ENCODE assay signal across 8 cellular contexts in genomic region chr3:46926871-46927717, GRCh38. TPM values are rescaled to one million over a fixed set of nuclear protein-coding genes. Genes with fewer than 3 reads are reported as not detected.
DNase-seq lines count a peak whose midpoint lies in the region; ATAC-seq, FAIRE-seq and TF ChIP-seq lines count a peak whose summit lies in the region.

No MANE protein-coding gene starts in this region.

- peaks cover 32% of the 10 kb centered on the region for H4K20me1 ChIP-seq in HepG2 (ENCODE audit: insufficient read depth, low read length)
- H4K20me1 ChIP-seq in SK-N-SH (ENCODE audit: insufficient read depth): peaks cover 7% of the 10 kb centered on the region; the same call in 1 of the 2 replicates

- ATAC-seq in left cardiac atrium (no peak), HG03039 (IDR thresholded peaks at IDR 0.05; ENCODE audit: unreplicated experiment) (peak; percentile 45), T-helper 17 cell (peak; percentile 65), HepG2 (no peak)

- CTCF ChIA-PET in HepG2 (lab: Yijun Ruan, JAX; ENCODE audit: low intra/inter-chr PET ratio, low total read pairs): no interaction called here
- CTCF ChIA-PET in SK-N-SH (lab: Yijun Ruan, JAX): interaction anchor here (1.2 to 4.2 kb wide), 4 partner anchors 18 to 222 kb away, joined by 3 to 18 read pairs (median 4); no protein-coding TSS in a partner anchor

- POLR2A ChIA-PET in HepG2 (lab: Yijun Ruan, JAX): no interaction called here
- POLR2A ChIA-PET in SK-N-SH (lab: Yijun Ruan, JAX): no interaction called here

- H3K4me3 ChIP-seq in HepG2 (replicated peaks in 1 of 3; ENCODE audit: insufficient read depth in 1 of 3, low read depth in 2 of 3, low read length in 3 of 3): no peak overlapping the region
- H3K4me3 ChIP-seq in SK-N-SH (ENCODE audit: low read depth in 2 of 2, low read length in 1 of 2): no peak overlapping the region

- H3K79me2 ChIP-seq in HepG2 (ENCODE audit: insufficient read depth, low read length) (peaks cover 26% of the 10 kb centered on the region), SK-N-SH (ENCODE audit: insufficient read depth) (peaks cover 47% of the 10 kb centered on the region)

- TF ChIP-seq EP300 in HepG2 (IDR thresholded peaks at IDR 0.05; ENCODE audit: low read depth in 2 of 2, low read length in 2 of 2): no peak
- no peak for TF ChIP-seq EP300 in HepG2 (CRISPR knock-in tag; IDR thresholded peaks at IDR 0.05; ENCODE audit: borderline replicate concordance)
- TF ChIP-seq EP300 in SK-N-SH (IDR thresholded peaks at IDR 0.05; ENCODE audit: borderline replicate concordance in 1 of 2, low read depth in 1 of 2, low read length in 1 of 2): no peak

- H2AFZ ChIP-seq in HepG2 (ENCODE audit: low read length) (no peak overlapping the region), SK-N-SH (ENCODE audit: low read depth) (no peak overlapping the region)

- TF ChIP-seq RAD21 in HepG2 (CRISPR knock-in tag; IDR thresholded peaks at IDR 0.05): no peak
- TF ChIP-seq RAD21 in SK-N-SH (IDR thresholded peaks at IDR 0.05; ENCODE audit: low read length): no peak

- H3K4me3 Mint-ChIP-seq in T-helper 17 cell: peak overlapping the region; percentile 76

- TF ChIP-seq CTCF in HepG2 (CRISPR knock-in tag; IDR thresholded peaks at IDR 0.05) (no peak), SK-N-SH (IDR thresholded peaks at IDR 0.05) (no peak)

- H3K9me2 ChIP-seq in SK-N-SH: no peaks in the 10 kb centered on the region

- H3K4me1 Mint-ChIP-seq in T-helper 17 cell: peaks cover 46% of the 10 kb centered on the region

- H3K36me3 ChIP-seq in HepG2 (replicated peaks in 1 of 2; ENCODE audit: control insufficient read depth in 1 of 2, insufficient read depth in 2 of 2, low read length in 2 of 2) (peaks cover 37 to 68% of the 10 kb centered on the region in 2 experiments), SK-N-SH (replicated peaks in 1 of 2; ENCODE audit: control insufficient read depth in 1 of 2, insufficient read depth in 2 of 2, low read length in 1 of 2) (peaks cover 35 to 54% of the 10 kb centered on the region in 2 experiments)

- no peaks in the 10 kb centered on the region for H3F3A ChIP-seq in SK-N-SH (replicated peaks; ENCODE audit: insufficient read depth)

- H3K27me3 ChIP-seq in HepG2 (ENCODE audit: control insufficient read depth in 1 of 2, insufficient read depth in 2 of 2, low read length in 2 of 2) (no peaks in the 10 kb centered on the region), SK-N-SH (ENCODE audit: insufficient read depth) (no peaks in the 10 kb centered on the region)

- H3K9me3 ChIP-seq in T-helper 17 cell (ENCODE audit: control insufficient read depth, low read length, poor library complexity, severe bottlenecking) (no peaks in the 10 kb centered on the region), HepG2 (ENCODE audit: low read length) (no peaks in the 10 kb centered on the region), SK-N-SH (no peaks in the 10 kb centered on the region)

- TF ChIP-seq POLR2A in HepG2 (IDR thresholded peaks at IDR 0.05; ENCODE audit: insufficient read depth in 1 of 2, low read depth in 2 of 2, low read length in 2 of 2): no peak

- H3K4me2 ChIP-seq in HepG2 (ENCODE audit: low read depth, low read length) (no peak overlapping the region), SK-N-SH (no peak overlapping the region)

- H3K9ac ChIP-seq in HepG2 (ENCODE audit: insufficient read depth, low read depth, low read length): no peak overlapping the region
- no peak overlapping the region for H3K9ac ChIP-seq in SK-N-SH

- peaks cover 6% of the 10 kb centered on the region for H3K36me3 Mint-ChIP-seq in T-helper 17 cell (ENCODE audit: low read depth)

- peak overlapping the region; percentile 90 for H3K27ac Mint-ChIP-seq in T-helper 17 cell

- intact Hi-C loops in cardiac septum (cut with DNase I) (loop anchor here (10.0 kb wide), 1 partner anchor 238 kb away; the partner anchor contains the start of gene SETD2), left cardiac atrium (cut with DNase I) (loop anchor here in 1 of 2 donors (5.0 to 10.0 kb wide), 2 partner anchors 45 to 458 kb away; partner anchors contain the start of gene PTPN23), HepG2 (cut with micrococcal nuclease; ENCODE audit: unreplicated experiment) (loop anchor here (10.0 kb wide), 1 partner anchor 48 kb away; the partner anchor contains the start of genes CCDC12 and NBEAL2)

- in situ Hi-C loops in HepG2 (cut with HindIII; ENCODE audit: extremely low pct_ligation_motif_present, low pct_unique_long_range_greater_than_20kb): no loop called here

- H3K4me1 ChIP-seq in HepG2 (ENCODE audit: insufficient read depth, low read length) (peaks cover 21% of the 10 kb centered on the region), SK-N-SH (ENCODE audit: control insufficient read depth in 1 of 2, insufficient read depth in 2 of 2, low read depth in 1 of 2, low read length in 1 of 2) (peaks cover 16 to 18% of the 10 kb centered on the region in 2 experiments; a peak in 3 of 4 replicates)

- 97% methylated on average over 13 of the region's 15 CpGs for WGBS in HepG2 (ENCODE audit: low lambda C conversion rate)
- WGBS in SK-N-SH (ENCODE audit: low lambda C conversion rate): 98% methylated on average over 12 of the region's 15 CpGs

- H3K27ac ChIP-seq in HepG2 (ENCODE audit: extremely low read length, insufficient read depth, low read length) (no peak overlapping the region), SK-N-SH (ENCODE audit: low read depth in 2 of 2, low read length in 1 of 2) (no peak overlapping the region; a peak in 1 of 4 replicates)

- H3K27me3 Mint-ChIP-seq in T-helper 17 cell: no peaks in the 10 kb centered on the region

- no peak for FAIRE-seq in HepG2 (lab: Jason Lieb, UNC)

- DNase-seq in cardiac septum (ENCODE audit: low spot score) (peak; percentile 71), left cardiac atrium (no peak), T-helper 17 cell (no peak), HepG2 (ENCODE audit: low spot score) (no peak), cerebellar cortex (ENCODE audit: low spot score) (no peak), ureter (ENCODE audit: low spot score) (no peak), SK-N-SH (no peak)

- no TSS peak for BruUV-seq in HepG2 (replicated peaks; lab: Mats Ljungman, UMichigan)

RNA-seq across cellular contexts. Expression of gene CCDC12, which starts 49.5 kb away (rescaled TPM):
- total RNA-seq in cardiac septum (35.6 TPM), left cardiac atrium (10 to 100 TPM; 24.2 to 38.4 TPM), T-helper 17 cell (10 to 100 TPM; 67.6 to 75.8 TPM), HepG2 (2016; rRNA removed; fragmentation: Illumina TruSeq; extraction: Trizol) (49.5 and 55.2 TPM in 2 replicates), ureter (72.0 TPM)
- total RNA-seq in HepG2 (2016; cell fraction: cytosol; rRNA removed; fragmentation: Illumina TruSeq; extraction: Trizol; ENCODE audit: low read depth): 28.7 and 32.4 TPM in 2 replicates
- 52.2 and 56.9 TPM in 2 replicates for total RNA-seq in HepG2 (2016; cell fraction: insoluble cytoplasmic fraction; rRNA removed; fragmentation: Illumina TruSeq; extraction: Trizol)
- 27.1 and 29.7 TPM in 2 replicates for total RNA-seq in HepG2 (2016; cell fraction: membrane; rRNA removed; fragmentation: Illumina TruSeq; extraction: Trizol)
- total RNA-seq in HepG2 (2016; cell fraction: nucleus; rRNA removed; fragmentation: Illumina TruSeq; extraction: Trizol): 28.6 and 32.0 TPM in 2 replicates
- polyA plus RNA-seq in HepG2 (2011; rRNA removed) (28.9 and 30.1 TPM in 2 replicates), SK-N-SH (2012; rRNA removed) (53.2 and 105 TPM in 2 replicates)
- polyA plus RNA-seq in HepG2 (2011; cell fraction: cytosol; rRNA removed): 32.7 and 35.6 TPM in 2 replicates
- polyA plus RNA-seq in HepG2 (2011; cell fraction: nucleus; rRNA removed): 40.0 and 40.6 TPM in 2 replicates
- polyA plus RNA-seq in HepG2 (2012): 26.3 and 31.7 TPM in 2 replicates
- 14.7 and 15.4 TPM in 2 replicates for polyA plus RNA-seq in HepG2 (2016; cell fraction: cytosol; fragmentation: Illumina TruSeq; extraction: Trizol; ENCODE audit: low read depth)
- 73.4 and 79.9 TPM in 2 replicates for polyA plus RNA-seq in HepG2 (2016; cell fraction: insoluble cytoplasmic fraction; fragmentation: Illumina TruSeq; extraction: Trizol; ENCODE audit: low read depth)
- polyA plus RNA-seq in HepG2 (2016; cell fraction: membrane; fragmentation: Illumina TruSeq; extraction: Trizol; ENCODE audit: low read depth): 18.7 and 18.8 TPM in 2 replicates
- polyA plus RNA-seq in HepG2 (2016; cell fraction: nucleus; fragmentation: Illumina TruSeq; extraction: Trizol; ENCODE audit: insufficient read depth, low read depth): 55.2 TPM in 2 replicates
- polyA minus RNA-seq in HepG2 (2011; rRNA and poly(A)+ RNA removed; ENCODE audit: low replicate concordance): 53.2 and 59.2 TPM in 2 replicates
- 9.3 and 12.2 TPM in 2 replicates for polyA minus RNA-seq in HepG2 (2011; cell fraction: cytosol; rRNA and poly(A)+ RNA removed)
- polyA minus RNA-seq in HepG2 (2011; cell fraction: nucleus; rRNA and poly(A)+ RNA removed): 41.3 and 55.9 TPM in 2 replicates
- 68.1 and 147 TPM in 2 replicates for polyA plus RNA-seq in SK-N-SH (2012; cell fraction: cytosol; rRNA removed)
- polyA plus RNA-seq in SK-N-SH (2012; cell fraction: nucleus; rRNA removed): 66.6 and 79.5 TPM in 2 replicates

RNA-seq across cellular contexts. Expression of gene PTH1R, which starts 49.6 kb away (rescaled TPM):
- total RNA-seq in cardiac septum: 5.4 TPM
- total RNA-seq in left cardiac atrium: 10 to 100 TPM in 1 of 2 donors, 1 to 10 TPM in 1; 5.4 to 10.0 TPM
- total RNA-seq in T-helper 17 cell: not detected
- total RNA-seq in HepG2 (2016; rRNA removed; fragmentation: Illumina TruSeq; extraction: Trizol): not detected in 2 replicates
- total RNA-seq in HepG2 (2016; cell fraction: cytosol; rRNA removed; fragmentation: Illumina TruSeq; extraction: Trizol; ENCODE audit: low read depth): not detected in 2 replicates
- total RNA-seq in HepG2 (2016; cell fraction: insoluble cytoplasmic fraction; rRNA removed; fragmentation: Illumina TruSeq; extraction: Trizol): not detected in 2 replicates
- not detected in 2 replicates for total RNA-seq in HepG2 (2016; cell fraction: membrane; rRNA removed; fragmentation: Illumina TruSeq; extraction: Trizol)
- not detected in 2 replicates for total RNA-seq in HepG2 (2016; cell fraction: nucleus; rRNA removed; fragmentation: Illumina TruSeq; extraction: Trizol)
- polyA plus RNA-seq in HepG2 (2011; rRNA removed): not detected in 2 replicates
- not detected in 2 replicates for polyA plus RNA-seq in HepG2 (2011; cell fraction: cytosol; rRNA removed)
- 0.10 TPM in 1 of 2 replicates, not detected in the other for polyA plus RNA-seq in HepG2 (2011; cell fraction: nucleus; rRNA removed)
- polyA plus RNA-seq in HepG2 (2012): not detected in 2 replicates
- not detected in 2 replicates for polyA plus RNA-seq in HepG2 (2016; cell fraction: cytosol; fragmentation: Illumina TruSeq; extraction: Trizol; ENCODE audit: low read depth)
- polyA plus RNA-seq in HepG2 (2016; cell fraction: insoluble cytoplasmic fraction; fragmentation: Illumina TruSeq; extraction: Trizol; ENCODE audit: low read depth): not detected in 2 replicates
- polyA plus RNA-seq in HepG2 (2016; cell fraction: membrane; fragmentation: Illumina TruSeq; extraction: Trizol; ENCODE audit: low read depth): not detected in 2 replicates
- not detected in 2 replicates for polyA plus RNA-seq in HepG2 (2016; cell fraction: nucleus; fragmentation: Illumina TruSeq; extraction: Trizol; ENCODE audit: insufficient read depth, low read depth)
- not detected in 2 replicates for polyA minus RNA-seq in HepG2 (2011; rRNA and poly(A)+ RNA removed; ENCODE audit: low replicate concordance)
- not detected in 2 replicates for polyA minus RNA-seq in HepG2 (2011; cell fraction: cytosol; rRNA and poly(A)+ RNA removed)
- not detected in 2 replicates for polyA minus RNA-seq in HepG2 (2011; cell fraction: nucleus; rRNA and poly(A)+ RNA removed)
- total RNA-seq in ureter: 12.9 TPM
- polyA plus RNA-seq in SK-N-SH (2012; rRNA removed): 0.07 and 0.34 TPM in 2 replicates
- polyA plus RNA-seq in SK-N-SH (2012; cell fraction: cytosol; rRNA removed): 0.18 and 0.49 TPM in 2 replicates
- polyA plus RNA-seq in SK-N-SH (2012; cell fraction: nucleus; rRNA removed): 0.61 TPM in 2 replicates

RNA-seq across cellular contexts. Expression of gene NBEAL2, which starts 52.4 kb away (rescaled TPM):
- 14.2 TPM for total RNA-seq in cardiac septum
- total RNA-seq in left cardiac atrium: 10 to 100 TPM; 17.1 to 23.9 TPM
- total RNA-seq in T-helper 17 cell: 100 to 1,000 TPM; 285 to 303 TPM
- total RNA-seq in HepG2 (2016; rRNA removed; fragmentation: Illumina TruSeq; extraction: Trizol): 6.0 and 9.7 TPM in 2 replicates
- 1.8 and 2.7 TPM in 2 replicates for total RNA-seq in HepG2 (2016; cell fraction: cytosol; rRNA removed; fragmentation: Illumina TruSeq; extraction: Trizol; ENCODE audit: low read depth)
- total RNA-seq in HepG2 (2016; cell fraction: insoluble cytoplasmic fraction; rRNA removed; fragmentation: Illumina TruSeq; extraction: Trizol): 6.0 and 8.3 TPM in 2 replicates
- total RNA-seq in HepG2 (2016; cell fraction: membrane; rRNA removed; fragmentation: Illumina TruSeq; extraction: Trizol): 4.1 and 4.3 TPM in 2 replicates
- 14.8 and 19.9 TPM in 2 replicates for total RNA-seq in HepG2 (2016; cell fraction: nucleus; rRNA removed; fragmentation: Illumina TruSeq; extraction: Trizol)
- polyA plus RNA-seq in HepG2 (2011; rRNA removed): 12.4 and 15.8 TPM in 2 replicates
- 3.6 and 4.9 TPM in 2 replicates for polyA plus RNA-seq in HepG2 (2011; cell fraction: cytosol; rRNA removed)
- 222 and 246 TPM in 2 replicates for polyA plus RNA-seq in HepG2 (2011; cell fraction: nucleus; rRNA removed)
- 7.9 and 16.7 TPM in 2 replicates for polyA plus RNA-seq in HepG2 (2012)
- 0.67 and 0.80 TPM in 2 replicates for polyA plus RNA-seq in HepG2 (2016; cell fraction: cytosol; fragmentation: Illumina TruSeq; extraction: Trizol; ENCODE audit: low read depth)
- polyA plus RNA-seq in HepG2 (2016; cell fraction: insoluble cytoplasmic fraction; fragmentation: Illumina TruSeq; extraction: Trizol; ENCODE audit: low read depth): 6.4 and 7.7 TPM in 2 replicates
- polyA plus RNA-seq in HepG2 (2016; cell fraction: membrane; fragmentation: Illumina TruSeq; extraction: Trizol; ENCODE audit: low read depth): 1.5 and 1.8 TPM in 2 replicates
- 69.9 and 76.5 TPM in 2 replicates for polyA plus RNA-seq in HepG2 (2016; cell fraction: nucleus; fragmentation: Illumina TruSeq; extraction: Trizol; ENCODE audit: insufficient read depth, low read depth)
- polyA minus RNA-seq in HepG2 (2011; rRNA and poly(A)+ RNA removed; ENCODE audit: low replicate concordance): 8.9 and 19.6 TPM in 2 replicates
- polyA minus RNA-seq in HepG2 (2011; cell fraction: cytosol; rRNA and poly(A)+ RNA removed): 2.9 and 3.9 TPM in 2 replicates
- polyA minus RNA-seq in HepG2 (2011; cell fraction: nucleus; rRNA and poly(A)+ RNA removed): 18.7 and 21.3 TPM in 2 replicates
- total RNA-seq in ureter: 122 TPM
- polyA plus RNA-seq in SK-N-SH (2012; rRNA removed): 15.5 and 20.3 TPM in 2 replicates
- 2.6 and 5.5 TPM in 2 replicates for polyA plus RNA-seq in SK-N-SH (2012; cell fraction: cytosol; rRNA removed)
- 152 and 177 TPM in 2 replicates for polyA plus RNA-seq in SK-N-SH (2012; cell fraction: nucleus; rRNA removed)

Comparison
In these comparisons a context has a peak if more than half of its experiments do, and no peak if none do; other contexts are left out.
1. ATAC-seq: peak in HG03039 (single experiment) and T-helper 17 cell (single experiment); none in left cardiac atrium (0 of 2) and HepG2 (single experiment).